In genomic region chr3:44396200-44397171, GRCh38 we compare ENCODE assay signal across 18 cellular contexts. TPM values are rescaled to one million over a fixed set of nuclear protein-coding genes. Genes with fewer than 3 reads are reported as not detected.
DNase-seq lines count a peak whose midpoint lies in the region; ATAC-seq and TF ChIP-seq lines count a peak whose summit lies in the region.
"Had no signal": no experiment of that assay in that cellular context is flagged by ENCODE, and none has a peak within 500 bp of the region (broad histone marks: within the 10 kb centered on the region; RNA-seq: fewer than 3 reads in every experiment).

No MANE protein-coding gene starts in this region.

- no peak overlapping the region for H3K4me2 ChIP-seq in hepatocyte
- H3K4me2 ChIP-seq: GM23338 had no signal

- no peaks in the 10 kb centered on the region for H3K4me1 ChIP-seq in hepatocyte (ENCODE audit: insufficient read depth)

- no peaks in the 10 kb centered on the region for H4K20me1 ChIP-seq in hepatocyte (ENCODE audit: insufficient read depth, poor library complexity, severe bottlenecking)

- H3K27me3 ChIP-seq in hepatocyte, result no peaks in the 10 kb centered on the region

- no peak overlapping the region for H2AFZ ChIP-seq in hepatocyte
- H2AFZ ChIP-seq: GM23338 had no signal

- H3K27ac ChIP-seq in hepatocyte, result no peak overlapping the region
- H3K27ac ChIP-seq: SK-N-MC had no signal

- peak; percentile 46 for ATAC-seq in left lobe of liver
- no peak for ATAC-seq in HG03097 (IDR thresholded peaks at IDR 0.05; ENCODE audit: low FRiP score, unreplicated experiment)
- ATAC-seq in HG03439 (IDR thresholded peaks at IDR 0.05; ENCODE audit: unreplicated experiment), result no peak
- ATAC-seq: GM23338, T-cell had no signal

- H3K9me3 ChIP-seq in hepatocyte (ENCODE audit: low read depth), result no peaks in the 10 kb centered on the region

- H3K36me3 ChIP-seq in hepatocyte (replicated peaks; ENCODE audit: insufficient read depth, low read depth), result no peaks in the 10 kb centered on the region

- H3K4me3 ChIP-seq in hepatocyte, result no peak overlapping the region
- H3K4me3 ChIP-seq: GM23338, SK-N-MC had no signal

- 82% methylated on average over 9 of the region's 9 CpGs for whole genome bisulfite sequencing in hepatocyte (ENCODE audit: low lambda C conversion rate, missing lambda C conversion rate)

- H3K79me2 ChIP-seq in hepatocyte, result no peaks in the 10 kb centered on the region

- DNase-seq in COLO668 (lab: John Stamatoyannopoulos, UW; ENCODE audit: unreplicated experiment), result peak; percentile 46
- peak; percentile 30 for DNase-seq in DMS79 treated with DMSO at 0.1 percent for 48 hours (lab: John Stamatoyannopoulos, UW)
- DNase-seq in NCI-H345 (lab: John Stamatoyannopoulos, UW), result peak; percentile 80
- DNase-seq in left lobe of liver (ENCODE audit: low spot score), result no peak
- no peak for DNase-seq in hepatocyte (ENCODE audit: low spot score)
- DNase-seq: ACHN, AML-193, COR-L47, Kasumi-1, NCI-H2081 treated with DMSO at 0.1 percent for 48 hours, NCI-H446 treated with DMSO at 0.1 percent for 48 hours, Right ventricle myocardium superior, T-cell, T1000 had no signal

- H3K9me2 ChIP-seq in hepatocyte (replicated peaks; ENCODE audit: insufficient read depth), result no peaks in the 10 kb centered on the region

- no peak for TF ChIP-seq CTCF in hepatocyte (IDR thresholded peaks at IDR 0.05; ENCODE audit: poor library complexity)

RNA-seq across cellular contexts. Expression of gene TCAIM, which starts 57.9 kb away (rescaled TPM):
- 30.5 TPM for total RNA-seq in left lobe of liver
- total RNA-seq in hepatocyte, result 36.3 and 37.4 TPM in 2 replicates
- polyA plus RNA-seq in hepatocyte, result 19.6 and 20.7 TPM in 2 replicates

Comparison
In these comparisons a context has a peak if more than half of its experiments do, and no peak if none do; other contexts are left out.
1. DNase-seq: peak in COLO668 (single experiment), DMS79 treated with DMSO at 0.1 percent for 48 hours (single experiment) and NCI-H345 (single experiment); none in left lobe of liver (single experiment) and hepatocyte (single experiment).